ENCODE assay signal across 21 cellular contexts in genomic region chr9:8447618-8448017, GRCh38.
"Had no signal": no experiment of that assay in that cellular context is flagged by ENCODE, and none has a peak within 500 bp of the region (broad histone marks: within the 10 kb centered on the region; RNA-seq: fewer than 3 reads in every experiment).

No MANE protein-coding gene starts in this region.

- H3K36me3 ChIP-seq: left ventricle myocardium inferior, lower lobe of right lung, neural progenitor cell, ovary had no signal

- H2AFZ ChIP-seq: neural progenitor cell had no signal

- H3K4me1 Mint-ChIP-seq: memory B cell, natural killer cell had no signal

- H3K9me3 Mint-ChIP-seq: memory B cell, mesothelial cell of epicardium, natural killer cell, neural progenitor cell had no signal

- FAIRE-seq: endometrium, frontal cortex had no signal

- H3K27ac ChIP-seq: heart left ventricle, left ventricle myocardium inferior, lower lobe of right lung, neural progenitor cell, ovary had no signal

- H3K27me3 ChIP-seq: dorsolateral prefrontal cortex, heart left ventricle, neural progenitor cell, ovary had no signal

- H3K4me3 Mint-ChIP-seq: memory B cell, mesothelial cell of epicardium, natural killer cell, neural progenitor cell had no signal

- H3K27ac Mint-ChIP-seq: memory B cell, mesothelial cell of epicardium, natural killer cell, neural progenitor cell had no signal

- H3K9ac ChIP-seq: neural progenitor cell had no signal

- DNase-seq: cortex of kidney; dorsolateral prefrontal cortex; effector CD8-positive, alpha-beta T cell; heart left ventricle; hippocampal formation; islet precursor cell; left ventricle myocardium inferior; lower lobe of right lung; natural killer cell; nucleus accumbens; ovary; right cardiac atrium; stimulated activated CD4-positive, alpha-beta T cell treated with anti-CD3 and anti-CD28 coated beads, Interleukin-2, amount 100 ng/mL, for 48 hours; stimulated activated naive CD4-positive, alpha-beta T cell treated with Interleukin-2 at 50 U/mL for 16 hours; trophoblast cell had no signal

- H3K9me3 ChIP-seq: heart left ventricle, left ventricle myocardium inferior, lower lobe of right lung, ovary had no signal

- H3K36me3 Mint-ChIP-seq: memory B cell, natural killer cell had no signal

- H3K4me2 ChIP-seq: neural progenitor cell, smooth muscle cell had no signal

- H3K4me1 ChIP-seq: heart left ventricle, left ventricle myocardium inferior, lower lobe of right lung, neural progenitor cell had no signal

- H3K4me3 ChIP-seq: dorsolateral prefrontal cortex, heart left ventricle, left ventricle myocardium inferior, lower lobe of right lung, neural progenitor cell, ovary, smooth muscle cell had no signal
